9 cellular contexts compared by ENCODE assay signal in genomic region chr4:104263100-104263499, GRCh38.
"Had no signal": no experiment of that assay in that cellular context is flagged by ENCODE, and none has a peak within 500 bp of the region (broad histone marks: within the 10 kb centered on the region; RNA-seq: fewer than 3 reads in every experiment).

No MANE protein-coding gene starts in this region.

- FAIRE-seq: HTR-8/SVneo, K562 had no signal

- H3K9me3 ChIP-seq: HAP-1 had no signal

- H3K36me3 ChIP-seq: HAP-1 had no signal

- DNase-seq: GOT3, H7, HFFc6, Kasumi-1, KG1 had no signal

- ATAC-seq: HCT116, K562 had no signal

- H3K4me3 ChIP-seq: HAP-1, K562 had no signal

- H3K4me1 ChIP-seq: HAP-1 had no signal
